20 cellular contexts compared by ENCODE assay signal in the genomic region with DNA sequence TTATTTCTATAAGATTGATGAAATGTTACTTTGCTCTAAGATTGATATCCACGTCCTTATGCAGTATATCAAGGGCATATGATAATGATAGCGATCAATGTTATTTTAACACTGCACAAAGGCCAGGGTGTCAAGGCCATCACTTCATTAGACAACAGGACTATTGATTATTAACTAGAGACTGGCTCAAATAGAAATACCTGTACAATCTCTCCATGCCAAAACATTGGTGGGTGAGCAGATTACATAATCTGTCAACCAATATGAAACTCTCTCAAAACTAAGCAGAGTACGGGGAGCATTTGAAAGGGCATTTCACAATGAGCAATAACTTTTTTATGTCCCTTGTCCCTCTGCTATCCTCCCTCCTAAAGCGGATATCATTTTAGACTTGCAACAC.
DNase-seq lines count a peak whose midpoint lies in the region; ATAC-seq and TF ChIP-seq lines count a peak whose summit lies in the region.
"Had no signal": no experiment of that assay in that cellular context is flagged by ENCODE, and none has a peak within 500 bp of the region (broad histone marks: within the 10 kb centered on the region; RNA-seq: fewer than 3 reads in every experiment).

No MANE protein-coding gene starts in this region.

- H3K9ac ChIP-seq in liver (ENCODE audit: low read depth in 1 of 2, low read length in 2 of 2) = no peak overlapping the region
- H3K9ac ChIP-seq: BLaER1 had no signal

- no peaks in the 10 kb centered on the region for H3K27me3 ChIP-seq in liver (ENCODE audit: control insufficient read depth in 4 of 4, insufficient read depth in 4 of 4, low read length in 3 of 4)
- H3K27me3 ChIP-seq: BE2C, BLaER1 had no signal

- TF ChIP-seq RAD21 in liver (IDR thresholded peaks at IDR 0.05) = peak; percentile 26 to 37

- H3K9me3 ChIP-seq in liver (ENCODE audit: control insufficient read depth in 4 of 4, low read length in 3 of 4) = no peaks in the 10 kb centered on the region
- H3K9me3 ChIP-seq: BE2C, BLaER1 had no signal

- peak; percentile 6 for DNase-seq in HuH-7.5 (ENCODE audit: low spot score)
- DNase-seq in left lobe of liver (ENCODE audit: low spot score) = no peak
- peak; percentile 24 for DNase-seq in mucosa of gallbladder (ENCODE audit: low spot score)
- DNase-seq in left cardiac atrium = no peak
- DNase-seq in SIG-M5 treated with dmso at 0.1 percent for 504 hours (lab: John Stamatoyannopoulos, UW; ENCODE audit: unreplicated experiment) = no peak
- no peak for DNase-seq in activated T-cell treated with anti-CD3 and anti-CD28 coated beads, Interleukin-2, amount 50 U/mL, for 4 hours
- DNase-seq: 8988T; ACHN; BE2C; C1 segment of cervical spinal cord; CD4-positive, alpha-beta memory T cell; CD4-positive, CD25-positive, alpha-beta regulatory T cell; CD8-positive, alpha-beta memory T cell; COR-L47; DMS79 treated with DMSO at 0.1 percent for 48 hours; GF-D8 had no signal

- no peak for TF ChIP-seq CTCF in liver (IDR thresholded peaks at IDR 0.05; ENCODE audit: low read depth, low read length, missing input control)

- WGBS in liver = 39% methylated on average over 4 of the region's 4 CpGs

- ATAC-seq in left lobe of liver = peak; percentile 76
- no peak for ATAC-seq in left cardiac atrium
- ATAC-seq in GM21528 (IDR thresholded peaks at IDR 0.05; ENCODE audit: low FRiP score, unreplicated experiment) = no peak
- ATAC-seq in activated T-cell treated with anti-CD3 and anti-CD28 coated beads, Interleukin-2, amount 50 U/mL, for 4 hours = no peak

- H3K4me1 ChIP-seq in liver (ENCODE audit: control insufficient read depth in 4 of 4, insufficient read depth in 4 of 4, low read length in 3 of 4) = peaks cover 0 to 2% (median 0%) of the 10 kb centered on the region in 4 donors
- H3K4me1 ChIP-seq: BE2C, BLaER1 had no signal

- H3K4me3 ChIP-seq in liver (ENCODE audit: low read depth in 1 of 3, low read length in 3 of 3) = no peak overlapping the region
- H3K4me3 ChIP-seq: BLaER1 had no signal

- H3K27ac ChIP-seq in liver (ENCODE audit: low read depth in 1 of 2, low read length in 2 of 2) = no peak overlapping the region
- H3K27ac ChIP-seq: BLaER1 had no signal

- intact Hi-C loops in left cardiac atrium (cut with DNase I) = no loop called here

- no peaks in the 10 kb centered on the region for H3K36me3 Mint-ChIP-seq in activated T-cell treated with anti-CD3 and anti-CD28 coated beads, Interleukin-2, amount 50 U/mL, for 4 hours (ENCODE audit: insufficient read depth)
- H3K36me3 Mint-ChIP-seq: CD14-positive monocyte; CD4-positive, alpha-beta memory T cell; CD4-positive, CD25-positive, alpha-beta regulatory T cell; CD8-positive, alpha-beta memory T cell had no signal

- no peaks in the 10 kb centered on the region for H3K27me3 Mint-ChIP-seq in activated T-cell treated with anti-CD3 and anti-CD28 coated beads, Interleukin-2, amount 50 U/mL, for 4 hours (ENCODE audit: low read depth)
- H3K27me3 Mint-ChIP-seq: CD4-positive, alpha-beta memory T cell; CD4-positive, CD25-positive, alpha-beta regulatory T cell; CD8-positive, alpha-beta memory T cell had no signal

- no peak overlapping the region for H3K4me3 Mint-ChIP-seq in activated T-cell treated with anti-CD3 and anti-CD28 coated beads, Interleukin-2, amount 50 U/mL, for 4 hours
- H3K4me3 Mint-ChIP-seq: CD14-positive monocyte; CD4-positive, alpha-beta memory T cell; CD4-positive, CD25-positive, alpha-beta regulatory T cell; CD8-positive, alpha-beta memory T cell had no signal

- H3K9me3 Mint-ChIP-seq in activated T-cell treated with anti-CD3 and anti-CD28 coated beads, Interleukin-2, amount 50 U/mL, for 4 hours = no peaks in the 10 kb centered on the region
- H3K9me3 Mint-ChIP-seq: CD8-positive, alpha-beta memory T cell had no signal

- H3K36me3 ChIP-seq in liver (ENCODE audit: control insufficient read depth in 4 of 4, insufficient read depth in 3 of 4, low read depth in 1 of 4, low read length in 3 of 4) = no peaks in the 10 kb centered on the region
- H3K36me3 ChIP-seq: BE2C, BLaER1 had no signal

- no peaks in the 10 kb centered on the region for H3K4me1 Mint-ChIP-seq in activated T-cell treated with anti-CD3 and anti-CD28 coated beads, Interleukin-2, amount 50 U/mL, for 4 hours (ENCODE audit: low read depth)
- H3K4me1 Mint-ChIP-seq: CD14-positive monocyte; CD4-positive, alpha-beta memory T cell; CD4-positive, CD25-positive, alpha-beta regulatory T cell; CD8-positive, alpha-beta memory T cell had no signal

TF ChIP-seq in liver, 16 proteins besides CTCF, POLR2A, EP300 and RAD21:
- TF ChIP-seq JUND (IDR thresholded peaks at IDR 0.05) (no peak), SP1 (IDR thresholded peaks at IDR 0.05) (peak; percentile 56), HNF4G (IDR thresholded peaks at IDR 0.05) (peak; percentile 34), GABPA (IDR thresholded peaks at IDR 0.05 in 1 of 2, conservative IDR thresholded peaks at IDR 0.05 in 1 of 2) (no peak), RXRA (IDR thresholded peaks at IDR 0.05) (peak; percentile 24 to 55), TAF1 (conservative IDR thresholded peaks at IDR 0.05) (no peak), YY1 (IDR thresholded peaks at IDR 0.05) (peak; percentile 52), HNF4A (conservative IDR thresholded peaks at IDR 0.05) (peak; percentile 64 to 67), NR2F2 (IDR thresholded peaks at IDR 0.05) (peak; percentile 91)
- TF ChIP-seq, protein P1, sequence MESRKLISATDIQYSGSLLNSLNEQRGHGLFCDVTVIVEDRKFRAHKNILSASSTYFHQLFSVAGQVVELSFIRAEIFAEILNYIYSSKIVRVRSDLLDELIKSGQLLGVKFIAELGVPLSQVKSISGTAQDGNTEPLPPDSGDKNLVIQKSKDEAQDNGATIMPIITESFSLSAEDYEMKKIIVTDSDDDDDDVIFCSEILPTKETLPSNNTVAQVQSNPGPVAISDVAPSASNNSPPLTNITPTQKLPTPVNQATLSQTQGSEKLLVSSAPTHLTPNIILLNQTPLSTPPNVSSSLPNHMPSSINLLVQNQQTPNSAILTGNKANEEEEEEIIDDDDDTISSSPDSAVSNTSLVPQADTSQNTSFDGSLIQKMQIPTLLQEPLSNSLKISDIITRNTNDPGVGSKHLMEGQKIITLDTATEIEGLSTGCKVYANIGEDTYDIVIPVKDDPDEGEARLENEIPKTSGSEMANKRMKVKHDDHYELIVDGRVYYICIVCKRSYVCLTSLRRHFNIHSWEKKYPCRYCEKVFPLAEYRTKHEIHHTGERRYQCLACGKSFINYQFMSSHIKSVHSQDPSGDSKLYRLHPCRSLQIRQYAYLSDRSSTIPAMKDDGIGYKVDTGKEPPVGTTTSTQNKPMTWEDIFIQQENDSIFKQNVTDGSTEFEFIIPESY (IDR thresholded peaks at IDR 0.05) = peak; percentile 54
- TF ChIP-seq, protein P2, sequence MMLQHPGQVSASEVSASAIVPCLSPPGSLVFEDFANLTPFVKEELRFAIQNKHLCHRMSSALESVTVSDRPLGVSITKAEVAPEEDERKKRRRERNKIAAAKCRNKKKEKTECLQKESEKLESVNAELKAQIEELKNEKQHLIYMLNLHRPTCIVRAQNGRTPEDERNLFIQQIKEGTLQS (IDR thresholded peaks at IDR 0.05) = peak; percentile 21
- TF ChIP-seq, protein P3, sequence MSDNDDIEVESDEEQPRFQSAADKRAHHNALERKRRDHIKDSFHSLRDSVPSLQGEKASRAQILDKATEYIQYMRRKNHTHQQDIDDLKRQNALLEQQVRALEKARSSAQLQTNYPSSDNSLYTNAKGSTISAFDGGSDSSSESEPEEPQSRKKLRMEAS (IDR thresholded peaks at IDR 0.05) = peak; percentile 80

Comparison
In these comparisons a context has a peak if more than half of its experiments do, and no peak if none do; other contexts are left out.
1. DNase-seq: peak in HuH-7.5 (single experiment) and mucosa of gallbladder (single experiment); none in left lobe of liver (single experiment), left cardiac atrium (single experiment), SIG-M5 treated with dmso at 0.1 percent for 504 hours (single experiment) and activated T-cell treated with anti-CD3 and anti-CD28 coated beads, Interleukin-2, amount 50 U/mL, for 4 hours (single experiment).